Comparison of ENCODE assay signal across 7 cellular contexts in genomic region chr5:54337523-54337922, GRCh38.
"Had no signal": no experiment of that assay in that cellular context is flagged by ENCODE, and none has a peak within 500 bp of the region (broad histone marks: within the 10 kb centered on the region; RNA-seq: fewer than 3 reads in every experiment).

No MANE protein-coding gene starts in this region.

- DNase-seq: IMR-90, KBM-7, KG1 had no signal

- H3K27ac ChIP-seq: HL-60, KMS-11 had no signal

- H3K9ac ChIP-seq: KMS-11 had no signal

- FAIRE-seq: HepG2, HTR-8/SVneo had no signal

- ATAC-seq: HepG2 had no signal

- H3K4me2 ChIP-seq: KMS-11 had no signal
